In genomic region chr7:90720970-90721768, GRCh38 we compare ENCODE assay signal across 11 cellular contexts.
A peak's percentile ranks its signal among the peaks of the same experiment; 100 is the strongest.
DNase-seq lines count a peak whose midpoint lies in the region; ATAC-seq, FAIRE-seq and TF ChIP-seq lines count a peak whose summit lies in the region.
"Had no signal": no experiment of that assay in that cellular context is flagged by ENCODE, and none has a peak within 500 bp of the region (broad histone marks: within the 10 kb centered on the region; RNA-seq: fewer than 3 reads in every experiment).

No MANE protein-coding gene starts in this region.

- no peak for FAIRE-seq in D721Med (lab: Jason Lieb, UNC)

- H3K27ac ChIP-seq in 22Rv1 (peak overlapping the region; percentile 78), brain microvascular endothelial cell (peak overlapping the region; percentile 49)
- H3K27ac ChIP-seq: BLaER1, cardiac muscle cell had no signal

- ATAC-seq in HG02885 (IDR thresholded peaks at IDR 0.05; ENCODE audit: poor library complexity, unreplicated experiment) (peak; percentile 36), left colon (peak; percentile 96), GM21381 (IDR thresholded peaks at IDR 0.05; ENCODE audit: unreplicated experiment) (no peak)

- TF ChIP-seq CTCF in 22Rv1 (IDR thresholded peaks at IDR 0.05) (no peak), brain microvascular endothelial cell (IDR thresholded peaks at IDR 0.05; ENCODE audit: low read depth, low read length, missing control alignments) (no peak), D721Med (IDR thresholded peaks at IDR 0.05; ENCODE audit: insufficient read depth, missing control alignments) (no peak)

- no peaks in the 10 kb centered on the region for H3K27me3 ChIP-seq in brain microvascular endothelial cell (replicated peaks)
- H3K27me3 ChIP-seq: BLaER1, cardiac muscle cell had no signal

- intact Hi-C loops in left colon (cut with DNase I, micrococcal nuclease) = no loop called here

- no peaks in the 10 kb centered on the region for H3K36me3 ChIP-seq in brain microvascular endothelial cell (replicated peaks)
- H3K36me3 ChIP-seq: cardiac muscle cell had no signal

- DNase-seq in brain microvascular endothelial cell (peak; percentile 63), left colon (peak; percentile 32 to 49), putamen (ENCODE audit: low spot score) (no peak), D721Med (ENCODE audit: insufficient read length, low spot score) (no peak), NCI-H510A (lab: John Stamatoyannopoulos, UW) (no peak)
- DNase-seq: SHP77 treated with DMSO at 0.1 percent for 48 hours had no signal

- in situ Hi-C loops in brain microvascular endothelial cell (cut with HindIII; ENCODE audit: low pct_ligation_motif_present, low sequenced_read_pairs) = no loop called here

- H3K4me3 ChIP-seq in brain microvascular endothelial cell (ENCODE audit: low read depth, low read length) = no peak overlapping the region
- H3K4me3 ChIP-seq: BLaER1, cardiac muscle cell had no signal

Comparison
In these comparisons a context has a peak if more than half of its experiments do, and no peak if none do; other contexts are left out.
1. DNase-seq: peak in brain microvascular endothelial cell (single experiment) and left colon (2 of 2); none in putamen (single experiment), D721Med (single experiment) and NCI-H510A (single experiment).